In genomic region chr22:23136991-23137390, GRCh38 we compare ENCODE assay signal across 2 cellular contexts. TPM values are rescaled to one million over a fixed set of nuclear protein-coding genes. Genes with fewer than 3 reads are reported as not detected.
"Had no signal": no experiment of that assay in that cellular context is flagged by ENCODE, and none has a peak within 500 bp of the region (broad histone marks: within the 10 kb centered on the region; RNA-seq: fewer than 3 reads in every experiment).

No MANE protein-coding gene starts in this region.

RNA-seq across cellular contexts. Expression of gene RSPH14, which starts 4.8 kb away (rescaled TPM):
- total RNA-seq: chondrocyte, esophagus mucosa had no signal
